19 cellular contexts compared by ENCODE assay signal in genomic region chr12:53950441-53950781, GRCh38. TPM values are rescaled to one million over a fixed set of nuclear protein-coding genes. Genes with fewer than 3 reads are reported as not detected.
DNase-seq lines count a peak whose midpoint lies in the region; ATAC-seq and TF ChIP-seq lines count a peak whose summit lies in the region.
"Had no signal": no experiment of that assay in that cellular context is flagged by ENCODE, and none has a peak within 500 bp of the region (broad histone marks: within the 10 kb centered on the region; RNA-seq: fewer than 3 reads in every experiment).

No MANE protein-coding gene starts in this region.

- peak overlapping the region; percentile 88 for H3K27ac ChIP-seq in Panc1 (ENCODE audit: low read length)
- H3K27ac ChIP-seq in stomach, result no peak overlapping the region
- H3K27ac ChIP-seq: brain microvascular endothelial cell, colonic mucosa, SJCRH30, vagina had no signal

- H3K4me1 ChIP-seq in Panc1 (ENCODE audit: control insufficient read depth, insufficient read depth, low read length) (peaks cover 85% of the 10 kb centered on the region), stomach (peaks cover 8 to 41% (median 18%) of the 10 kb centered on the region in 4 donors)
- H3K4me1 ChIP-seq: colonic mucosa, SJCRH30 had no signal

- H3K4me1 Mint-ChIP-seq in activated CD4-positive, alpha-beta T cell treated with anti-CD3 and anti-CD28 coated beads, Interleukin-2, amount 10 ng/mL, durations not matched to agents 7 days and 5 days, result peaks cover 1% of the 10 kb centered on the region
- no peaks in the 10 kb centered on the region for H3K4me1 Mint-ChIP-seq in activated CD4-positive, alpha-beta T cell treated with anti-CD3 and anti-CD28 coated beads, Interleukin-2, amount 10 ng/mL, durations not matched to agents 24 days and 14 days

- H3K4me3 ChIP-seq in Panc1 (ENCODE audit: low read depth in 2 of 2, low read length in 2 of 2) (peak overlapping the region in 1 of 2 experiments; percentile 3; a peak in 1 of 4 replicates), epithelial cell of esophagus (ENCODE audit: low read length) (no peak overlapping the region), stomach (no peak overlapping the region)
- H3K4me3 ChIP-seq: colonic mucosa, SJCRH30, vagina had no signal

- H3K36me3 ChIP-seq in Panc1 (ENCODE audit: control insufficient read depth, insufficient read depth, low read length) (no peaks in the 10 kb centered on the region; the same call in 1 of the 2 replicates), stomach (no peaks in the 10 kb centered on the region)
- H3K36me3 ChIP-seq: brain microvascular endothelial cell, colonic mucosa, SJCRH30, vagina had no signal

- WGBS in stomach, 5 donors, result 3 to 8% (median 4%) methylated on average over 10 of the region's 10 CpGs

- CTCF ChIA-PET in activated CD4-positive, alpha-beta T cell treated with anti-CD3 and anti-CD28 coated beads, Interleukin-2, amount 10 ng/mL, durations not matched to agents 7 days and 5 days (lab: Charles Lee), result interaction anchor here (0.6 to 1.2 kb wide), 2 partner anchors 16 to 35 kb away, joined by 3 read pairs; no protein-coding TSS in a partner anchor
- CTCF ChIA-PET in Panc1 (lab: Charles Lee), result interaction anchor here (0.8 kb wide), 1 partner anchor 12 kb away, joined by 3 read pairs; the partner anchor contains the start of gene HOXC13

- intact Hi-C loops in activated CD4-positive, alpha-beta T cell treated with anti-CD3 and anti-CD28 coated beads, Interleukin-2, amount 10 ng/mL, durations not matched to agents 24 days and 14 days (cut with micrococcal nuclease), result loop anchor here (2.0 to 5.0 kb wide), 2 partner anchors 14 to 102 kb away; partner anchors contain the start of gene HOXC4
- intact Hi-C loops in Panc1 (cut with micrococcal nuclease; ENCODE audit: unreplicated experiment), result no loop called here
- intact Hi-C loops in stomach (cut with DNase I; ENCODE audit: low total_unique reads), result no loop called here

- no TSS peak for BruUV-seq in Panc1 (replicated peaks; lab: Mats Ljungman, UMichigan)

- H3K27me3 ChIP-seq in Panc1 (ENCODE audit: control insufficient read depth, insufficient read depth, low read length) (no peaks in the 10 kb centered on the region), stomach (peaks cover 62 to 100% (median 98%) of the 10 kb centered on the region in 3 donors)

- peak; percentile 62; the same call in 1 of the 2 replicates for TF ChIP-seq CTCF in Panc1 (IDR thresholded peaks at IDR 0.05)
- TF ChIP-seq CTCF in epithelial cell of esophagus (IDR thresholded peaks at IDR 0.05; ENCODE audit: insufficient read depth, low read depth, low read length, missing control alignments), result peak; percentile 30
- no peak for TF ChIP-seq CTCF in stomach (IDR thresholded peaks at IDR 0.05)

- in situ Hi-C loops in Panc1 (cut with HindIII; ENCODE audit: low pct_unique_long_range_greater_than_20kb, low sequenced_read_pairs), result no loop called here

- H3K9me3 ChIP-seq in Panc1 (ENCODE audit: control insufficient read depth, insufficient read depth, low read depth, low read length) (no peaks in the 10 kb centered on the region), stomach (peaks cover 0 to 9% (median 0%) of the 10 kb centered on the region in 4 donors)
- H3K9me3 ChIP-seq: colonic mucosa, SJCRH30, vagina had no signal

- DNase-seq in activated CD4-positive, alpha-beta T cell treated with anti-CD3 and anti-CD28 coated beads, Interleukin-2, amount 10 ng/mL, durations not matched to agents 7 days and 5 days, result no peak
- DNase-seq in activated CD4-positive, alpha-beta T cell treated with anti-CD3 and anti-CD28 coated beads, Interleukin-2, amount 10 ng/mL, durations not matched to agents 24 days and 14 days, result no peak
- DNase-seq in HuH-7 (ENCODE audit: low spot score) (peak; percentile 70), Panc1 (ENCODE audit: low read depth, low spot score) (no peak), epithelial cell of esophagus (ENCODE audit: low read depth) (peak; percentile 14), stomach (no peak), glomerular visceral epithelial cell (ENCODE audit: extremely low spot score) (no peak), NCI-H2196 treated with DMSO at 0.1 percent for 48 hours (lab: John Stamatoyannopoulos, UW; ENCODE audit: unreplicated experiment) (no peak)
- DNase-seq: activated B cell treated with CpG ODN at 0.5 μM for 24 hours; activated T-cell treated with anti-CD3 and anti-CD28 coated beads, Interleukin-2, amount 50 U/mL, for 48 hours; brain microvascular endothelial cell; CD4-positive, alpha-beta memory T cell; colonic mucosa; GOT3; SJCRH30 had no signal

- H3K27me3 Mint-ChIP-seq in activated CD4-positive, alpha-beta T cell treated with anti-CD3 and anti-CD28 coated beads, Interleukin-2, amount 10 ng/mL, durations not matched to agents 7 days and 5 days, result peaks cover 94% of the 10 kb centered on the region
- H3K27me3 Mint-ChIP-seq in activated CD4-positive, alpha-beta T cell treated with anti-CD3 and anti-CD28 coated beads, Interleukin-2, amount 10 ng/mL, durations not matched to agents 24 days and 14 days, result peaks cover 85% of the 10 kb centered on the region

- H3K36me3 Mint-ChIP-seq in activated CD4-positive, alpha-beta T cell treated with anti-CD3 and anti-CD28 coated beads, Interleukin-2, amount 10 ng/mL, durations not matched to agents 7 days and 5 days (ENCODE audit: low read depth), result peaks cover 5% of the 10 kb centered on the region
- peaks cover 1% of the 10 kb centered on the region for H3K36me3 Mint-ChIP-seq in activated CD4-positive, alpha-beta T cell treated with anti-CD3 and anti-CD28 coated beads, Interleukin-2, amount 10 ng/mL, durations not matched to agents 24 days and 14 days (ENCODE audit: low read depth)
- H3K36me3 Mint-ChIP-seq: CD4-positive, alpha-beta memory T cell had no signal

- H3K9me3 Mint-ChIP-seq in activated CD4-positive, alpha-beta T cell treated with anti-CD3 and anti-CD28 coated beads, Interleukin-2, amount 10 ng/mL, durations not matched to agents 7 days and 5 days, result no peaks in the 10 kb centered on the region
- peaks cover 4% of the 10 kb centered on the region for H3K9me3 Mint-ChIP-seq in activated CD4-positive, alpha-beta T cell treated with anti-CD3 and anti-CD28 coated beads, Interleukin-2, amount 10 ng/mL, durations not matched to agents 24 days and 14 days
- H3K9me3 Mint-ChIP-seq: activated B cell treated with CpG ODN at 0.5 μM for 24 hours, nephron had no signal

- peak overlapping the region; percentile 9 for H3K27ac Mint-ChIP-seq in activated CD4-positive, alpha-beta T cell treated with anti-CD3 and anti-CD28 coated beads, Interleukin-2, amount 10 ng/mL, durations not matched to agents 7 days and 5 days
- no peak overlapping the region for H3K27ac Mint-ChIP-seq in activated CD4-positive, alpha-beta T cell treated with anti-CD3 and anti-CD28 coated beads, Interleukin-2, amount 10 ng/mL, durations not matched to agents 24 days and 14 days
- H3K27ac Mint-ChIP-seq: nephron had no signal

- no peak for TF ChIP-seq POLR2A in stomach (IDR thresholded peaks at IDR 0.05)

- no peak overlapping the region for H3K4me3 Mint-ChIP-seq in activated CD4-positive, alpha-beta T cell treated with anti-CD3 and anti-CD28 coated beads, Interleukin-2, amount 10 ng/mL, durations not matched to agents 7 days and 5 days
- no peak overlapping the region for H3K4me3 Mint-ChIP-seq in activated CD4-positive, alpha-beta T cell treated with anti-CD3 and anti-CD28 coated beads, Interleukin-2, amount 10 ng/mL, durations not matched to agents 24 days and 14 days
- H3K4me3 Mint-ChIP-seq: activated B cell treated with CpG ODN at 0.5 μM for 24 hours, nephron had no signal

- POLR2A ChIA-PET in activated CD4-positive, alpha-beta T cell treated with anti-CD3 and anti-CD28 coated beads, Interleukin-2, amount 10 ng/mL, durations not matched to agents 7 days and 5 days (lab: Charles Lee), result no interaction called here
- POLR2A ChIA-PET in Panc1 (lab: Charles Lee), result interaction anchor here (0.6 kb wide), 1 partner anchor 15 kb away, joined by 3 read pairs; no protein-coding TSS in a partner anchor

- peak; percentile 12; the same call in 1 of the 2 replicates for ATAC-seq in Panc1

- TF ChIP-seq EP300 in stomach (IDR thresholded peaks at IDR 0.05), result no peak

RNA-seq across cellular contexts. Expression of gene HOXC12, which starts 4.3 kb away (rescaled TPM):
- not detected for total RNA-seq in activated CD4-positive, alpha-beta T cell treated with anti-CD3 and anti-CD28 coated beads, Interleukin-2, amount 10 ng/mL, durations not matched to agents 7 days and 5 days
- not detected in 2 replicates for total RNA-seq in activated CD4-positive, alpha-beta T cell treated with anti-CD3 and anti-CD28 coated beads, Interleukin-2, amount 10 ng/mL, durations not matched to agents 24 days and 14 days
- total RNA-seq in Panc1 (2021; ENCODE audit: unreplicated experiment) (5.1 TPM), stomach (not detected)
- 15.1 TPM for polyA plus RNA-seq in Panc1 (2012; ENCODE audit: insufficient read length)
- polyA plus RNA-seq in stomach, result not detected
- total RNA-seq: activated B cell treated with CpG ODN at 0.5 μM for 24 hours; CD4-positive, alpha-beta memory T cell; colonic mucosa; mesenteric fat pad; SJCRH30; vagina had no signal
- polyA plus RNA-seq: AG04450; CD4-positive, alpha-beta memory T cell had no signal

RNA-seq across cellular contexts. Expression of gene HOXC13, which starts 11.8 kb away (rescaled TPM):
- total RNA-seq in activated CD4-positive, alpha-beta T cell treated with anti-CD3 and anti-CD28 coated beads, Interleukin-2, amount 10 ng/mL, durations not matched to agents 7 days and 5 days, result not detected
- total RNA-seq in activated CD4-positive, alpha-beta T cell treated with anti-CD3 and anti-CD28 coated beads, Interleukin-2, amount 10 ng/mL, durations not matched to agents 24 days and 14 days, result not detected in 2 replicates
- 93.5 TPM for total RNA-seq in Panc1 (2021; ENCODE audit: unreplicated experiment)
- polyA plus RNA-seq in Panc1 (2012; ENCODE audit: insufficient read length), result 125 TPM
- total RNA-seq in stomach, result not detected
- not detected for polyA plus RNA-seq in stomach
- total RNA-seq: activated B cell treated with CpG ODN at 0.5 μM for 24 hours; CD4-positive, alpha-beta memory T cell; colonic mucosa; mesenteric fat pad; vagina had no signal
- polyA plus RNA-seq: AG04450; CD4-positive, alpha-beta memory T cell had no signal

RNA-seq across cellular contexts. Expression of gene HOXC11, which starts 22.5 kb away (rescaled TPM):
- total RNA-seq in activated CD4-positive, alpha-beta T cell treated with anti-CD3 and anti-CD28 coated beads, Interleukin-2, amount 10 ng/mL, durations not matched to agents 7 days and 5 days, result not detected
- not detected in 2 replicates for total RNA-seq in activated CD4-positive, alpha-beta T cell treated with anti-CD3 and anti-CD28 coated beads, Interleukin-2, amount 10 ng/mL, durations not matched to agents 24 days and 14 days
- total RNA-seq in Panc1 (2021; ENCODE audit: unreplicated experiment) (17.0 TPM), stomach (not detected)
- polyA plus RNA-seq in Panc1 (2012; ENCODE audit: insufficient read length), result 19.6 TPM
- not detected for polyA plus RNA-seq in stomach
- total RNA-seq: activated B cell treated with CpG ODN at 0.5 μM for 24 hours; CD4-positive, alpha-beta memory T cell; colonic mucosa; mesenteric fat pad; vagina had no signal
- polyA plus RNA-seq: AG04450; CD4-positive, alpha-beta memory T cell had no signal

RNA-seq across cellular contexts. Expression of gene HOTAIR, which starts 24.3 kb away (rescaled TPM):
- total RNA-seq in activated CD4-positive, alpha-beta T cell treated with anti-CD3 and anti-CD28 coated beads, Interleukin-2, amount 10 ng/mL, durations not matched to agents 7 days and 5 days, result not detected
- not detected in 2 replicates for total RNA-seq in activated CD4-positive, alpha-beta T cell treated with anti-CD3 and anti-CD28 coated beads, Interleukin-2, amount 10 ng/mL, durations not matched to agents 24 days and 14 days
- total RNA-seq in Panc1 (2021; ENCODE audit: unreplicated experiment), result 31.7 TPM
- 25.6 TPM for polyA plus RNA-seq in Panc1 (2012; ENCODE audit: insufficient read length)
- total RNA-seq in stomach, result not detected
- polyA plus RNA-seq in stomach, result not detected
- total RNA-seq: activated B cell treated with CpG ODN at 0.5 μM for 24 hours; CD4-positive, alpha-beta memory T cell; colonic mucosa; mesenteric fat pad; vagina had no signal
- polyA plus RNA-seq: AG04450; CD4-positive, alpha-beta memory T cell had no signal

RNA-seq across cellular contexts. Expression of gene HOXC10, which starts 34.5 kb away (rescaled TPM):
- not detected for total RNA-seq in activated CD4-positive, alpha-beta T cell treated with anti-CD3 and anti-CD28 coated beads, Interleukin-2, amount 10 ng/mL, durations not matched to agents 7 days and 5 days
- total RNA-seq in activated CD4-positive, alpha-beta T cell treated with anti-CD3 and anti-CD28 coated beads, Interleukin-2, amount 10 ng/mL, durations not matched to agents 24 days and 14 days, result not detected in 2 replicates
- total RNA-seq in Panc1 (2021; ENCODE audit: unreplicated experiment) (154 TPM), stomach (not detected)
- 178 TPM for polyA plus RNA-seq in Panc1 (2012; ENCODE audit: insufficient read length)
- polyA plus RNA-seq in stomach, result not detected
- total RNA-seq: activated B cell treated with CpG ODN at 0.5 μM for 24 hours; CD4-positive, alpha-beta memory T cell; colonic mucosa; vagina had no signal
- polyA plus RNA-seq: AG04450; CD4-positive, alpha-beta memory T cell had no signal

Comparison
In these comparisons a context has a peak if more than half of its experiments do, and no peak if none do; other contexts are left out.
1. DNase-seq: peak in HuH-7 (single experiment) and epithelial cell of esophagus (single experiment); none in activated CD4-positive, alpha-beta T cell treated with anti-CD3 and anti-CD28 coated beads, Interleukin-2, amount 10 ng/mL, durations not matched to agents 7 days and 5 days (single experiment), activated CD4-positive, alpha-beta T cell treated with anti-CD3 and anti-CD28 coated beads, Interleukin-2, amount 10 ng/mL, durations not matched to agents 24 days and 14 days (single experiment), Panc1 (single experiment), stomach (single experiment), glomerular visceral epithelial cell (single experiment) and NCI-H2196 treated with DMSO at 0.1 percent for 48 hours (single experiment).
2. CTCF ChIP-seq: peak in Panc1 (single experiment) and epithelial cell of esophagus (single experiment); none in stomach (0 of 7).
3. RNA of gene HOXC13, which starts 11.8 kb away (total RNA-seq): 93.5 TPM in Panc1 (single experiment); not detected in activated CD4-positive, alpha-beta T cell treated with anti-CD3 and anti-CD28 coated beads, Interleukin-2, amount 10 ng/mL, durations not matched to agents 7 days and 5 days, not detected in activated CD4-positive, alpha-beta T cell treated with anti-CD3 and anti-CD28 coated beads, Interleukin-2, amount 10 ng/mL, durations not matched to agents 24 days and 14 days and not detected in stomach; every median in the first group is over 10 times any median in the second.
4. RNA of gene HOXC11, which starts 22.5 kb away (total RNA-seq): 17.0 TPM in Panc1 (single experiment); not detected in activated CD4-positive, alpha-beta T cell treated with anti-CD3 and anti-CD28 coated beads, Interleukin-2, amount 10 ng/mL, durations not matched to agents 7 days and 5 days, not detected in activated CD4-positive, alpha-beta T cell treated with anti-CD3 and anti-CD28 coated beads, Interleukin-2, amount 10 ng/mL, durations not matched to agents 24 days and 14 days and not detected in stomach; every median in the first group is over 10 times any median in the second.